8 cellular contexts compared by ENCODE assay signal in the genomic region with DNA sequence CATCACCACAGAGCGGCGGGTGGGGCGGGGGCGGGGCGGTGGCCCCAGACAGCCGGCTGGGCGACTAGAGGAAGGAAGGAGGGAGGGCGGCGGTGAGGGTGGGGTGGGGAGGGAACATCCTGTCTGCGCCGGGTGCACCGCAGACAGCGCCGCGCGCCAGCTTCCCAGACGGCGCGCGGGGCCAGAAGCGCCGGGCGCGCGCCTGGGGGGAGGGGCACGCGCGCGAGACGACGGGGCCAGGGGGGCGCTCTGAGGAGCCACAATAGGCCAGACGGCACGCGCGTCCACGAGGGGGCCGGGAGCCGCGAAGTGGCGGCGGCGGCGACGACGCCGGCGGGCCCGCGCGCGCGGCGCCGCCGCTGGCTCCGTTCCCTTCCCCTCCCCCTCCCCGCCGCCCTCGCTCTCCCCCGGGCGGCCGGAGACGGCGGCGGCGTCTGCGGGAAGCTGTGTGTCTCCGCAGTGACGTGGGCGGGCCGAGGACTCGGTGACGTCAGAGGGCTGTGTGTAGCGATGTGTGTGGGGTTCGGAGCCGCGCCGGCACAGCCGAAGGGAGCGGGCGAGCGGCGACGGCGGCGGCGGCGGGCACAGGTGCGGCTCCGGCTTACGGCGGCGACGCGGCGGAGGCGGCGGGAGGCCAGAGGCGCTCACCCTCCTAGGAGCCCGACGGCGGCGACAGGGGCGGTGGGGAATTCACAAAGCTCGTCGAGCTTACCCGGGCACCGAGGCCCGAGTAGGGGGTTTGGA. TPM values are rescaled to one million over a fixed set of nuclear protein-coding genes. Genes with fewer than 3 reads are reported as not detected.
DNase-seq lines count a peak whose midpoint lies in the region; ATAC-seq lines count a peak whose summit lies in the region.

A gene with protein sequence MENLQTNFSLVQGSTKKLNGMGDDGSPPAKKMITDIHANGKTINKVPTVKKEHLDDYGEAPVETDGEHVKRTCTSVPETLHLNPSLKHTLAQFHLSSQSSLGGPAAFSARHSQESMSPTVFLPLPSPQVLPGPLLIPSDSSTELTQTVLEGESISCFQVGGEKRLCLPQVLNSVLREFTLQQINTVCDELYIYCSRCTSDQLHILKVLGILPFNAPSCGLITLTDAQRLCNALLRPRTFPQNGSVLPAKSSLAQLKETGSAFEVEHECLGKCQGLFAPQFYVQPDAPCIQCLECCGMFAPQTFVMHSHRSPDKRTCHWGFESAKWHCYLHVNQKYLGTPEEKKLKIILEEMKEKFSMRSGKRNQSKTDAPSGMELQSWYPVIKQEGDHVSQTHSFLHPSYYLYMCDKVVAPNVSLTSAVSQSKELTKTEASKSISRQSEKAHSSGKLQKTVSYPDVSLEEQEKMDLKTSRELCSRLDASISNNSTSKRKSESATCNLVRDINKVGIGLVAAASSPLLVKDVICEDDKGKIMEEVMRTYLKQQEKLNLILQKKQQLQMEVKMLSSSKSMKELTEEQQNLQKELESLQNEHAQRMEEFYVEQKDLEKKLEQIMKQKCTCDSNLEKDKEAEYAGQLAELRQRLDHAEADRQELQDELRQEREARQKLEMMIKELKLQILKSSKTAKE (plus strand): TSS at position 540 of the 744 bp plus-strand sequence. CDS start 2,617 bp downstream, outside the sequence.

- POLR2A ChIA-PET in activated CD8-positive, alpha-beta memory T cell treated with anti-CD3 and anti-CD28 coated beads for 36 hours (lab: Charles Lee) = interaction anchor here (1.4 to 1.5 kb wide), 3 partner anchors 176 to 584 kb away, joined by 3 to 8 read pairs (median 8); partner anchors contain the start of genes PHC3 and RPL22L1

- no peaks in the 10 kb centered on the region for H3K27me3 Mint-ChIP-seq in memory B cell

- no peaks in the 10 kb centered on the region for H3K9me3 Mint-ChIP-seq in memory B cell

- DNase-seq in CMK (ENCODE audit: low read depth) (peak; percentile 79), HT-29 (ENCODE audit: low spot score) (peak; percentile 98), memory B cell (ENCODE audit: low spot score in 2 of 2) (peak; percentile 97)
- DNase-seq in NK-92 treated with Interleukin-12 subunit alpha and Interleukin-12 subunit beta, amount 100 ng/mL, for 24 hours (lab: John Stamatoyannopoulos, UW) = peak; percentile 93
- DNase-seq in effector CD8-positive, alpha-beta T cell (lab: John Stamatoyannopoulos, UW) = peak; percentile 93
- peak; percentile 95 for DNase-seq in stimulated activated CD8-positive, alpha-beta memory T cell treated with anti-CD3 and anti-CD28 coated beads, Interleukin-12 subunit alpha, Interleukin-12 subunit beta, amount 100 ng/mL, for 1 hour (ENCODE audit: low read depth)

- peaks cover 51% of the 10 kb centered on the region for H3K4me1 Mint-ChIP-seq in memory B cell

- H3K36me3 Mint-ChIP-seq in memory B cell = peaks cover 10% of the 10 kb centered on the region

- ATAC-seq in GM21360 (IDR thresholded peaks at IDR 0.05; ENCODE audit: unreplicated experiment) (peak; percentile 54), memory B cell (ENCODE audit: low read depth) (peak; percentile 69)

- peak within 1 kb of the TSS; percentile 89 for H3K4me3 Mint-ChIP-seq in memory B cell

- peak within 1 kb of the TSS; percentile 96 for H3K27ac Mint-ChIP-seq in memory B cell

- CTCF ChIA-PET in activated CD8-positive, alpha-beta memory T cell treated with anti-CD3 and anti-CD28 coated beads for 36 hours (lab: Charles Lee) = interaction anchor here (0.7 to 1.3 kb wide), 3 partner anchors 16 to 459 kb away, joined by 3 read pairs; partner anchors contain the start of gene PHC3

RNA-seq across cellular contexts. Expression of the gene that starts here (rescaled TPM):
- 51.7 and 54.2 TPM in 2 replicates for total RNA-seq in HT-29 (2014; rRNA removed; shearing (Covaris generic))
- total RNA-seq in activated CD8-positive, alpha-beta memory T cell treated with anti-CD3 and anti-CD28 coated beads for 36 hours = 10 to 100 TPM; 21.0 to 22.3 TPM

Comparison
In these comparisons a context has a peak if more than half of its experiments do, and no peak if none do; other contexts are left out.
1. Peak in every context shown above with its lines: DNase-seq and ATAC-seq.